21 cellular contexts compared by ENCODE assay signal in the genomic region with DNA sequence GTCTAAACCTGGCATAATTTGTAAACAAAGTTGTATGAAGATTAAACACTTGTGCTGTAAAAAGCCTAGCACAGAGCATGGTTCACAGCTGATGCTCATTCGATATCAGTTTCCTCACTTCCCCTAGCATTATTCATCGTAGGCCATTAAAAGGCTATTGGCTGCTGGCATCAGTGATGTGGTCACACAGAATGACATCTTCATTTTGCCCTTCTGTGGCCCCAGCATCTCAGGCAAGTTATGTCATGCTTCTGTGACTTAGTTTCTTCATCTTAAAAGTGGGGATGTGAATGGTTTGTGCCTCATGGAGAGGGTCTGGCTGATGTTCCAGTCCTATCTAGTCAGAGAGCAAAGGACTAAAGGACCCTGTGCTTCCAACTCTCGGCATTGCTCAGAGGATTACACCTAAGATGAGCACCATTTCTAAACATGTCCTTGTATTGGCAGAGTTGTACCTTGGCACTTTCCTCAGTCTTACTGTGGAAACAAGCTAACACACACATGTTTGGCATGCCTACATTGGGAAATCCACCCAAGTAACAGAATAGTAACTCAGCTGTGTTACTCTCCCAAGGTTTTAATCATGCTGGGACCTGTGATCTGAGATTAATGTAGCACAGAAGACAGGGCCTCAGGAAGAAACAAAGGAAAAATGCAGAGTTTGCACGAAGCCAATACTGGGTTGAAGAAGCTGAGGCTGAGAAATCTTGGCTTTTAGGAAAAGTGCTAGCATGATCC.
"Had no signal": no experiment of that assay in that cellular context is flagged by ENCODE, and none has a peak within 500 bp of the region (broad histone marks: within the 10 kb centered on the region; RNA-seq: fewer than 3 reads in every experiment).

No MANE protein-coding gene starts in this region.

- H3K9me3 ChIP-seq: MG63 had no signal

- H3K27ac ChIP-seq: brain microvascular endothelial cell, PC-9 had no signal

- H3K27me3 Mint-ChIP-seq: activated naive CD4-positive, alpha-beta T cell treated with anti-CD3 and anti-CD28 coated beads, Interleukin-2, amount 10 ng/mL, durations not matched to agents 7 days and 5 days; activated naive CD8-positive, alpha-beta T cell treated with anti-CD3 and anti-CD28 coated beads for 36 hours had no signal

- ATAC-seq: activated CD4-positive, CD25-positive, alpha-beta regulatory T cell treated with anti-CD3 and anti-CD28 coated beads, Interleukin-2, amount 50 U/mL, for 24 hours; activated CD8-positive, alpha-beta T cell treated with anti-CD3 and anti-CD28 coated beads for 36 hours; activated T-cell treated with anti-CD3 and anti-CD28 coated beads, Interleukin-2, amount 50 U/mL, for 72 hours had no signal

- H3K9me3 Mint-ChIP-seq: activated CD8-positive, alpha-beta T cell treated with anti-CD3 and anti-CD28 coated beads for 36 hours; activated naive CD4-positive, alpha-beta T cell treated with anti-CD3 and anti-CD28 coated beads, Interleukin-2, amount 10 ng/mL, durations not matched to agents 7 days and 5 days; activated naive CD8-positive, alpha-beta T cell treated with anti-CD3 and anti-CD28 coated beads for 36 hours; activated T-cell treated with anti-CD3 and anti-CD28 coated beads, Interleukin-2, amount 50 U/mL, for 72 hours; activated T-helper 2 cell treated with anti-CD3 and anti-CD28 coated beads, Interferon-gamma antibody, Interleukin-2, Interleukin-4, amounts not matched to agents 10 μg/mL and 5 μg/mL and 100 μg/mL, durations not matched to agents 14 hours and 24 hours and 36 hours; IgD-negative memory B cell; T-helper 1 cell treated with Interleukin-12 subunit alpha and Interleukin-12 subunit beta and Interleukin-4 antibody, amounts not matched to agents 30 μg/mL and 1 μg/mL, for 36 hours had no signal

- H3K4me2 ChIP-seq: PC-9 had no signal

- H3K36me3 ChIP-seq: brain microvascular endothelial cell, MG63 had no signal

- DNase-seq: activated CD4-positive, alpha-beta T cell treated with anti-CD3 and anti-CD28 coated beads for 4 hours; activated CD8-positive, alpha-beta memory T cell treated with anti-CD3 and anti-CD28 coated beads, Interleukin-2, amount 50 U/mL, for 4 hours; activated CD8-positive, alpha-beta T cell treated with anti-CD3 and anti-CD28 coated beads for 36 hours; activated gamma-delta T cell treated with Interleukin-2 at 50 U/mL for 16 hours; activated naive CD4-positive, alpha-beta T cell treated with anti-CD3 and anti-CD28 coated beads, Interleukin-2, amount 10 ng/mL, durations not matched to agents 7 days and 5 days; activated naive CD8-positive, alpha-beta T cell treated with anti-CD3 and anti-CD28 coated beads for 36 hours; activated T-cell treated with anti-CD3 and anti-CD28 coated beads, Interleukin-2, amount 50 U/mL, for 72 hours; brain microvascular endothelial cell; KG1; MG63; NCI-H1105 treated with DMSO at 0.1 percent for 48 hours; NCI-H1436 treated with DMSO at 0.1 percent for 48 hours; NCI-H187; NCI-H2081; NCI-H524; PC-9; SHP77 treated with DMSO at 0.1 percent for 48 hours had no signal

- H3K27ac Mint-ChIP-seq: activated CD8-positive, alpha-beta T cell treated with anti-CD3 and anti-CD28 coated beads for 36 hours; activated naive CD4-positive, alpha-beta T cell treated with anti-CD3 and anti-CD28 coated beads, Interleukin-2, amount 10 ng/mL, durations not matched to agents 7 days and 5 days; activated naive CD8-positive, alpha-beta T cell treated with anti-CD3 and anti-CD28 coated beads for 36 hours; activated T-cell treated with anti-CD3 and anti-CD28 coated beads, Interleukin-2, amount 50 U/mL, for 72 hours; activated T-helper 2 cell treated with anti-CD3 and anti-CD28 coated beads, Interferon-gamma antibody, Interleukin-2, Interleukin-4, amounts not matched to agents 10 μg/mL and 5 μg/mL and 100 μg/mL, durations not matched to agents 14 hours and 24 hours and 36 hours; IgD-negative memory B cell; T-helper 1 cell treated with Interleukin-12 subunit alpha and Interleukin-12 subunit beta and Interleukin-4 antibody, amounts not matched to agents 30 μg/mL and 1 μg/mL, for 36 hours had no signal

- H3K36me3 Mint-ChIP-seq: activated naive CD4-positive, alpha-beta T cell treated with anti-CD3 and anti-CD28 coated beads, Interleukin-2, amount 10 ng/mL, durations not matched to agents 7 days and 5 days; activated naive CD8-positive, alpha-beta T cell treated with anti-CD3 and anti-CD28 coated beads for 36 hours; IgD-negative memory B cell had no signal

- H3K4me3 ChIP-seq: MG63, PC-9 had no signal

- H3K4me1 Mint-ChIP-seq: activated naive CD4-positive, alpha-beta T cell treated with anti-CD3 and anti-CD28 coated beads, Interleukin-2, amount 10 ng/mL, durations not matched to agents 7 days and 5 days; activated naive CD8-positive, alpha-beta T cell treated with anti-CD3 and anti-CD28 coated beads for 36 hours; IgD-negative memory B cell had no signal

- H2AFZ ChIP-seq: PC-9 had no signal

- H3K27me3 ChIP-seq: brain microvascular endothelial cell, MG63 had no signal

- H3K4me3 Mint-ChIP-seq: activated CD8-positive, alpha-beta T cell treated with anti-CD3 and anti-CD28 coated beads for 36 hours; activated naive CD4-positive, alpha-beta T cell treated with anti-CD3 and anti-CD28 coated beads, Interleukin-2, amount 10 ng/mL, durations not matched to agents 7 days and 5 days; activated naive CD8-positive, alpha-beta T cell treated with anti-CD3 and anti-CD28 coated beads for 36 hours; activated T-cell treated with anti-CD3 and anti-CD28 coated beads, Interleukin-2, amount 50 U/mL, for 72 hours; IgD-negative memory B cell; T-helper 1 cell treated with Interleukin-12 subunit alpha and Interleukin-12 subunit beta and Interleukin-4 antibody, amounts not matched to agents 30 μg/mL and 1 μg/mL, for 36 hours had no signal
